ENCODE assay signal across 22 cellular contexts in genomic region chrX:148495156-148495555, GRCh38.
"Had no signal": no experiment of that assay in that cellular context is flagged by ENCODE, and none has a peak within 500 bp of the region (broad histone marks: within the 10 kb centered on the region; RNA-seq: fewer than 3 reads in every experiment).

No MANE protein-coding gene starts in this region.

- H3K27me3 ChIP-seq: adrenal gland had no signal

- DNase-seq: activated CD4-positive, alpha-beta T cell treated with anti-CD3 and anti-CD28 coated beads for 4 hours; activated CD8-positive, alpha-beta memory T cell treated with anti-CD3 and anti-CD28 coated beads, Interleukin-2, amount 50 U/mL, for 4 hours; activated CD8-positive, alpha-beta T cell treated with anti-CD3 and anti-CD28 coated beads for 36 hours; activated gamma-delta T cell treated with Interleukin-2 at 50 U/mL for 16 hours; activated naive CD4-positive, alpha-beta T cell treated with anti-CD3 and anti-CD28 coated beads, Interleukin-2, amount 50 U/mL, for 16 hours; activated naive CD8-positive, alpha-beta T cell treated with anti-CD3 and anti-CD28 coated beads, Interleukin-2, amount 10 ng/mL, durations not matched to agents 7 days and 5 days; activated T-cell treated with anti-CD3 and anti-CD28 coated beads, Interleukin-2, amount 50 U/mL, for 72 hours; adrenal gland; anterior cingulate cortex; cerebellar nuclear complex; MM.1S; NCI-H1105; NCI-H1436; NCI-H1694 treated with DMSO at 0.1 percent for 48 hours; NCI-H2029 treated with DMSO at 0.1 percent for 48 hours; NCI-H345; NCI-H510A; NCI-H526 treated with DMSO at 0.1 percent for 48 hours; NCI-H82; T-helper 1 cell had no signal

- H3K4me3 ChIP-seq: adrenal gland, SK-N-MC had no signal

- H3K9me3 ChIP-seq: adrenal gland had no signal

- H3K4me1 ChIP-seq: adrenal gland had no signal

- ATAC-seq: activated CD4-positive, CD25-positive, alpha-beta regulatory T cell treated with anti-CD3 and anti-CD28 coated beads, Interleukin-2, amount 50 U/mL, for 24 hours; activated CD8-positive, alpha-beta T cell treated with anti-CD3 and anti-CD28 coated beads for 36 hours; activated T-cell treated with anti-CD3 and anti-CD28 coated beads, Interleukin-2, amount 50 U/mL, for 72 hours had no signal

- H3K27ac ChIP-seq: adrenal gland, SK-N-MC had no signal

- H3K36me3 ChIP-seq: adrenal gland had no signal
